In the genomic region with DNA sequence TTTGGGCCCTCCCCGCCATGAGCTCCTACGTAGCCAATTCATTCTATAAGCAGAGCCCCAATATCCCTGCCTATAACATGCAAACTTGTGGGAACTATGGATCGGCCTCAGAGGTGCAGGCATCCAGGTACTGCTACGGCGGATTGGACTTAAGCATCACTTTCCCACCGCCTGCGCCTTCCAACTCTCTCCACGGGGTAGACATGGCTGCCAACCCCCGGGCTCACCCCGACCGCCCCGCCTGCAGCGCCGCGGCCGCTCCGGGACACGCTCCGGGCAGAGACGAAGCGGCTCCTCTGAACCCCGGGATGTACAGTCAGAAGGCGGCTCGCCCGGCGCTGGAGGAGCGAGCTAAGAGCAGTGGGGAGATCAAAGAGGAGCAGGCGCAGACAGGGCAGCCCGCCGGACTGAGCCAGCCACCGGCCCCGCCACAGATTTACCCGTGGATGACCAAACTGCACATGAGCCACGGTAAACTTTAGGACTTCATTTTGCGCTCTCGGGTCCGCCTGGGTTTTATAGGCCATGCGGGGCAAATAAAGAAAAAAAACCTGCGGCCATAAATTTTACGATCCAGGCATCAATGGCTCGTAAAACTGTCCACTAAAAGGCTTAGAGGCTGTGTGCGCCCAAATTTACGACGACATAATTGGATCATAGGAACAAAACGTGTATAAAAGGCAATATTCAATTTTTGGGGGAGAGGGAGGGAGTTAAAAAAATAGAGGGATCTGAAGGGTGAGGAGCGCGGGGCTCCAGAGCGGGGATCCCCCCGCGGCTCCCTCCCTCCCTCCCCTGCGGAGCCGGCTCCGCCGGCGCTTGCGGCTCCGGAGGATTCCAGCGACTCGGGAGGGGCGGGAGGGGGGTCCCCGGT, we compare ENCODE assay signal across 8 cellular contexts. TPM values are rescaled to one million over a fixed set of nuclear protein-coding genes. Genes with fewer than 3 reads are reported as not detected.
DNase-seq lines count a peak whose midpoint lies in the region; ATAC-seq and TF ChIP-seq lines count a peak whose summit lies in the region.

No MANE protein-coding gene starts in this region.

- H3K4me3 Mint-ChIP-seq in WTC11: peak overlapping the region; percentile 47

- H3K36me3 Mint-ChIP-seq in WTC11: no peaks in the 10 kb centered on the region

- peaks cover 99% of the 10 kb centered on the region for H3K27me3 Mint-ChIP-seq in WTC11 (ENCODE audit: low read depth)

- DNase-seq in cardiac muscle cell (ENCODE audit: low read depth in 1 of 2, low spot score in 1 of 2): no peak
- no peak for DNase-seq in Right ventricle myocardium inferior (ENCODE audit: missing footprints)
- DNase-seq in WTC11 (ENCODE audit: low spot score): no peak
- peak; percentile 62 for DNase-seq in kidney tubule cell (ENCODE audit: low spot score)
- no peak for DNase-seq in ureter (ENCODE audit: low spot score)
- no peak for DNase-seq in activated CD4-positive, alpha-beta T cell treated with anti-CD3 and anti-CD28 coated beads for 1 hour
- DNase-seq in NCI-H446 treated with DMSO at 0.1 percent for 48 hours (lab: John Stamatoyannopoulos, UW): no peak

- peaks cover 100% of the 10 kb centered on the region for H3K27me3 ChIP-seq in cardiac muscle cell

- TF ChIP-seq CTCF in cardiac muscle cell (IDR thresholded peaks at IDR 0.05; ENCODE audit: low read depth, low read length) (no peak), WTC11 (IDR thresholded peaks at IDR 0.05) (no peak)

- ATAC-seq in Right ventricle myocardium inferior (no peak), WTC11 (no peak)

- POLR2A ChIA-PET in WTC11 (lab: Charles Lee): interaction anchor here (0.9 kb wide), 2 partner anchors 142 to 164 kb away, joined by 4 to 7 read pairs; no protein-coding TSS in a partner anchor

- H3K4me1 Mint-ChIP-seq in WTC11: peaks cover 36% of the 10 kb centered on the region

- H3K4me3 ChIP-seq in cardiac muscle cell (peak overlapping the region; percentile 10), urinary bladder (ENCODE audit: low read depth, low read length) (peak overlapping the region; percentile 7)

- 2% methylated on average over 61 of the region's 61 CpGs for WGBS in urinary bladder

- no peak overlapping the region for H3K27ac Mint-ChIP-seq in WTC11

- intact Hi-C loops in Right ventricle myocardium inferior (cut with DNase I): no loop called here

- H3K27ac ChIP-seq in cardiac muscle cell (no peak overlapping the region), urinary bladder (ENCODE audit: low read depth) (no peak overlapping the region)

- H3K9me3 ChIP-seq in cardiac muscle cell (ENCODE audit: low read depth): no peaks in the 10 kb centered on the region

- H3K4me1 ChIP-seq in cardiac muscle cell (ENCODE audit: low read depth): peaks cover 4% of the 10 kb centered on the region
- H3K4me1 ChIP-seq in urinary bladder (ENCODE audit: insufficient read depth): no peaks in the 10 kb centered on the region

- H3K36me3 ChIP-seq in cardiac muscle cell (no peaks in the 10 kb centered on the region), urinary bladder (ENCODE audit: insufficient read depth) (no peaks in the 10 kb centered on the region)

- CTCF ChIA-PET in WTC11 (lab: Charles Lee): interaction anchor here (0.5 to 8.1 kb wide), 42 partner anchors 8 to 326 kb away, joined by 3 to 149 read pairs (median 8); a partner anchor contains a TSS

- no peaks in the 10 kb centered on the region for H3K9me3 Mint-ChIP-seq in WTC11

TF ChIP-seq in WTC11, 78 proteins besides CTCF, POLR2A, EP300 and RAD21:
- 0 out of 2 replicates have a peak, but pooled peaks have one; percentile 57 for TF ChIP-seq SOX15 (CRISPR knock-in tag; IDR thresholded peaks at IDR 0.05)
- TF ChIP-seq FOXJ3 (CRISPR knock-in tag; IDR thresholded peaks at IDR 0.05; ENCODE audit: borderline replicate concordance): no peak

RNA-seq across cellular contexts. Expression of a gene that starts 0.5 kb away (rescaled TPM):
- not detected in 2 replicates for total RNA-seq in cardiac muscle cell
- polyA plus RNA-seq in cardiac muscle cell: not detected in 2 replicates
- not detected for total RNA-seq in Right ventricle myocardium inferior
- total RNA-seq in WTC11 (2021): not detected in 3 replicates
- 0.42 TPM for total RNA-seq in urinary bladder
- polyA plus RNA-seq in urinary bladder: 0.11 TPM
- total RNA-seq in ureter: 1.7 TPM

RNA-seq across cellular contexts. Expression of a gene that starts 5.1 kb away (rescaled TPM):
- not detected in 2 replicates for total RNA-seq in cardiac muscle cell
- not detected in 2 replicates for polyA plus RNA-seq in cardiac muscle cell
- 0.41 TPM for total RNA-seq in Right ventricle myocardium inferior
- not detected in 3 replicates for total RNA-seq in WTC11 (2021)
- total RNA-seq in urinary bladder: 1.5 TPM
- 0.72 TPM for polyA plus RNA-seq in urinary bladder
- total RNA-seq in ureter: 2.3 TPM

RNA-seq across cellular contexts. Expression of a gene that starts 20.3 kb away (rescaled TPM):
- total RNA-seq in cardiac muscle cell: not detected in 2 replicates
- 0.37 TPM in 1 of 2 replicates, not detected in the other for polyA plus RNA-seq in cardiac muscle cell
- total RNA-seq in Right ventricle myocardium inferior: not detected
- total RNA-seq in WTC11 (2021): 0.14 to 0.46 TPM (median 0.30 TPM) in 3 replicates
- 1.6 TPM for total RNA-seq in urinary bladder
- 0.58 TPM for polyA plus RNA-seq in urinary bladder
- 3.5 TPM for total RNA-seq in ureter

RNA-seq across cellular contexts. Expression of a gene that starts 24.6 kb away (rescaled TPM):
- total RNA-seq in cardiac muscle cell (0.06 TPM in 1 of 2 replicates, not detected in the other), Right ventricle myocardium inferior (not detected), WTC11 (2021) (not detected in 3 replicates), urinary bladder (0.16 TPM), ureter (1.5 TPM)
- polyA plus RNA-seq in cardiac muscle cell (not detected in 2 replicates), urinary bladder (0.33 TPM)

RNA-seq across cellular contexts. Expression of a gene that starts 33.4 kb away (rescaled TPM):
- total RNA-seq in cardiac muscle cell (not detected in 2 replicates), Right ventricle myocardium inferior (not detected), WTC11 (2021) (not detected in 3 replicates), urinary bladder (1.8 TPM), ureter (1.7 TPM)
- polyA plus RNA-seq in cardiac muscle cell (not detected in 2 replicates), urinary bladder (0.73 TPM)
